ENCODE assay signal across 10 cellular contexts in the genomic region with DNA sequence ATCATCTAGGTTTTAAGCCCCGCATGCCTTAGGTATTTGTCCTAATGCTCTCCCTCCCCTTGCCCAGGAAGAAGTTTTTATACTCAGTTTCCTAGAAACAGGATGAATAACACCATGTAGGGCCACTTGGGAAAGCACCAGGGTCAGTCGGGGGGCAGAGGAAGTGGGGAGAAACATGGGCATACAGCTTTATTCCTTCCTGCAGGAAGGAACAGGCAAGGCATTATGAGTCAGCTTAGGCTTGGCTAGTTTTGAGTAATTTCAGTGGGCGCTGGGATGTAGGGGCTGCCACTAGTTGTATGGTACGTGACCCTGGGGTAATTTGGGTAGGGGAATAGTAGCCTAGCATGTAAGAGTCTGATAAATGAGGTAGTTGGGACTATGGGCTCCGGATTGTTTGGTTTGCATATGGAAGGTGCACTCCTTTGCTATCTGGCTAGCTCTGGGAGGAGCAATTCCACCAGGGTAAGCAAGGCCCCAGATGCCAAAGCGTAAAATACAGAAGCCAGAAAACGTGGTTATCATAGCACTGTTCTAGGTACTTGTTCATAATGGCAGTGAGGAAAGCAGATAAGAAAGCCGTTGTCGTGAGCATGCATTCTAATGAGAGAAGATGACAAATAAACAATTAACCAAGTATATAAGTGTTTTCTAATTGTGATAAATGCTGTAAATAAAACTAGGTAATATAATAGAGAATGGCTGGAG. TPM values are rescaled to one million over a fixed set of nuclear protein-coding genes. Genes with fewer than 3 reads are reported as not detected.
DNase-seq lines count a peak whose midpoint lies in the region; TF ChIP-seq lines count a peak whose summit lies in the region.
"Had no signal": no experiment of that assay in that cellular context is flagged by ENCODE, and none has a peak within 500 bp of the region (broad histone marks: within the 10 kb centered on the region; RNA-seq: fewer than 3 reads in every experiment).

No MANE protein-coding gene starts in this region.

- H3K27me3 ChIP-seq in mesenchymal stem cell (ENCODE audit: control insufficient read depth in 1 of 2, insufficient read depth in 1 of 2, low read length in 2 of 2), result no peaks in the 10 kb centered on the region
- H3K27me3 ChIP-seq in colonic mucosa, result no peaks in the 10 kb centered on the region
- no peaks in the 10 kb centered on the region for H3K27me3 ChIP-seq in transverse colon

- H3K23ac ChIP-seq in mesenchymal stem cell (ENCODE audit: low read length in 2 of 2), result peak overlapping the region; percentile 24 to 60

- TF ChIP-seq CTCF in colonic mucosa (IDR thresholded peaks at IDR 0.05), result no peak
- TF ChIP-seq CTCF in transverse colon (IDR thresholded peaks at IDR 0.05), result no peak

- no peak overlapping the region for H3K9ac ChIP-seq in mesenchymal stem cell (ENCODE audit: low read length)
- H3K9ac ChIP-seq in colonic mucosa (ENCODE audit: low read depth in 2 of 2, low read length in 2 of 2), result no peak overlapping the region

- no peak for TF ChIP-seq POLR2A in transverse colon (IDR thresholded peaks at IDR 0.05)

- H3K4me2 ChIP-seq in mesenchymal stem cell (ENCODE audit: low read length, poor library complexity, severe bottlenecking), result no peak overlapping the region

- H3K4me1 ChIP-seq in mesenchymal stem cell (ENCODE audit: control insufficient read depth, insufficient read depth, low read depth, low read length) (peaks cover 5% of the 10 kb centered on the region), colonic mucosa (no peaks in the 10 kb centered on the region), transverse colon (peaks cover 0 to 9% (median 0%) of the 10 kb centered on the region in 4 donors)

- H2BK12ac ChIP-seq in mesenchymal stem cell (ENCODE audit: low read length in 2 of 2), result no peak overlapping the region

- H3K4ac ChIP-seq in mesenchymal stem cell (ENCODE audit: low read depth in 1 of 2, low read length in 2 of 2), result no peak overlapping the region

- no peak for TF ChIP-seq EP300 in transverse colon (IDR thresholded peaks at IDR 0.05; ENCODE audit: low read depth)

- peak overlapping the region; percentile 37 for H4K8ac ChIP-seq in mesenchymal stem cell (ENCODE audit: low read length)

- H3K4me3 ChIP-seq in mesenchymal stem cell (ENCODE audit: insufficient read depth in 1 of 2, low read depth in 1 of 2, low read length in 2 of 2), result no peak overlapping the region
- H3K4me3 ChIP-seq in colonic mucosa, result no peak overlapping the region
- H3K4me3 ChIP-seq in transverse colon, result no peak overlapping the region

- H3K27ac ChIP-seq in mesenchymal stem cell (ENCODE audit: low read length, poor library complexity, severe bottlenecking), result no peak overlapping the region
- no peak overlapping the region for H3K27ac ChIP-seq in colonic mucosa
- H3K27ac ChIP-seq in transverse colon, result no peak overlapping the region

- no peaks in the 10 kb centered on the region for H3K36me3 ChIP-seq in mesenchymal stem cell (ENCODE audit: control insufficient read depth in 1 of 2, insufficient read depth in 2 of 2, low read depth in 1 of 2, low read length in 2 of 2)
- no peaks in the 10 kb centered on the region for H3K36me3 ChIP-seq in colonic mucosa
- H3K36me3 ChIP-seq in transverse colon, result no peaks in the 10 kb centered on the region

- H3K18ac ChIP-seq in mesenchymal stem cell (ENCODE audit: low read depth in 1 of 2, low read length in 2 of 2), result peak overlapping the region in 1 of 2 experiments; percentile 21

- no peak overlapping the region for H2BK15ac ChIP-seq in mesenchymal stem cell (ENCODE audit: low read depth, poor library complexity, severe bottlenecking)

- no peak overlapping the region for H2AK5ac ChIP-seq in mesenchymal stem cell (ENCODE audit: low read length, severe bottlenecking)

- in situ Hi-C loops in transverse colon (cut with MboI; ENCODE audit: low pct_ligation_motif_present in 1 of 4, low pct_unique_long_range_greater_than_20kb in 1 of 4, low sequenced_read_pairs in 3 of 4), result no loop called here

- no peaks in the 10 kb centered on the region for H3K9me3 ChIP-seq in mesenchymal stem cell (ENCODE audit: control insufficient read depth, low read length)
- H3K9me3 ChIP-seq in colonic mucosa, result no peaks in the 10 kb centered on the region
- H3K9me3 ChIP-seq in transverse colon, result no peaks in the 10 kb centered on the region

- peaks cover 14% of the 10 kb centered on the region for H3K79me1 ChIP-seq in mesenchymal stem cell (replicated peaks; ENCODE audit: low read length, poor library complexity, severe bottlenecking)

- intact Hi-C loops in colonic mucosa (cut with DNase I), result no loop called here
- intact Hi-C loops in transverse colon (cut with DNase I; ENCODE audit: low total_unique reads), result no loop called here

- no peak overlapping the region for H4K91ac ChIP-seq in mesenchymal stem cell (ENCODE audit: low read length)

- H2AFZ ChIP-seq in mesenchymal stem cell (ENCODE audit: low read depth, low read length), result no peak overlapping the region

- WGBS in mesenchymal stem cell, result 86% methylated on average over 7 of the region's 9 CpGs
- WGBS in transverse colon (ENCODE audit: low coverage in 1 of 2), 2 donors, result 79 to 86% methylated on average over 7 to 9 of the region's 9 CpGs

- H2BK5ac ChIP-seq in mesenchymal stem cell (ENCODE audit: low read depth, low read length, poor library complexity, severe bottlenecking), result no peak overlapping the region

- no peak overlapping the region for H3K14ac ChIP-seq in mesenchymal stem cell (ENCODE audit: low read length in 2 of 2)

- H2BK120ac ChIP-seq in mesenchymal stem cell (ENCODE audit: low read depth, low read length), result no peak overlapping the region

- DNase-seq in EH (ENCODE audit: low read depth), result peak; percentile 51
- DNase-seq in HS-5 (ENCODE audit: low read depth), result peak; percentile 32
- peak; percentile 22 for DNase-seq in brain pericyte (ENCODE audit: low read depth, low spot score)
- peak; percentile 46 for DNase-seq in mesenchymal stem cell
- DNase-seq in GM19240 (ENCODE audit: insufficient read length, low spot score), result no peak
- DNase-seq in colonic mucosa, result no peak
- no peak for DNase-seq in transverse colon
- DNase-seq: activated T-cell treated with anti-CD3 and anti-CD28 coated beads, Interleukin-2, amount 50 U/mL, for 72 hours; DMS79 treated with DMSO at 0.1 percent for 48 hours; posterior cingulate gyrus had no signal

RNA-seq across cellular contexts. Expression of a gene that starts 24.8 kb away (rescaled TPM):
- polyA plus RNA-seq in mesenchymal stem cell (2013, experiment 1 of 2), result 9.7 TPM
- 11.0 TPM for polyA plus RNA-seq in mesenchymal stem cell (2013, experiment 2 of 2)
- total RNA-seq in colonic mucosa (10 to 100 TPM; 25.0 to 36.4 TPM), transverse colon (10 to 100 TPM in 3 of 4 donors, 1 to 10 TPM in 1; 8.8 to 72.2 (median 29.4) TPM)

Comparison
In these comparisons a context has a peak if more than half of its experiments do, and no peak if none do; other contexts are left out.
1. DNase-seq: peak in EH (single experiment), HS-5 (single experiment), brain pericyte (single experiment) and mesenchymal stem cell (single experiment); none in GM19240 (single experiment), colonic mucosa (single experiment) and transverse colon (single experiment).